Comparison of ENCODE assay signal across 19 cellular contexts in the genomic region with DNA sequence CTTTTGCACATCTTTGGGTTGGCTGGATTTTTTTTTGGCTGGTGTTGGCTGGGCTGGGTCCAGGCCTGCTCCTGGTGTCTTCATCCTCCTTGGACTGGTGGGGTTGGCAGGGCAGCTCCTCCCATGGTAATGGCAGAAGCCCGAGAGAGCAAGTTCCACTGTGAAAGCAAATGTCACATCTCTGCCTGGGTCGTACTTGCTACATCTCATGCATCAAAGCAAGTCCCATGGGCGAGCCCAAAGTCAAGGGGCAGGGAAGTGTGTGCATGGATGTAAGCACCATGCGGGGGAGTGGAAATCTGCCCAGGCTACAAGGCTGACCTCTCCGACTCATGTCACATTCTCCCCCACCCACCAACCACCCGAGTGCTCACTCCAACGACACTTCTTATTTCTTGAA. TPM values are rescaled to one million over a fixed set of nuclear protein-coding genes. Genes with fewer than 3 reads are reported as not detected.
A peak's percentile ranks its signal among the peaks of the same experiment; 100 is the strongest.
DNase-seq lines count a peak whose midpoint lies in the region; ATAC-seq and TF ChIP-seq lines count a peak whose summit lies in the region.
"Had no signal": no experiment of that assay in that cellular context is flagged by ENCODE, and none has a peak within 500 bp of the region (broad histone marks: within the 10 kb centered on the region; RNA-seq: fewer than 3 reads in every experiment).

No MANE protein-coding gene starts in this region.

- no peaks in the 10 kb centered on the region for H3K4me1 ChIP-seq in spleen
- H3K4me1 ChIP-seq: BE2C, BLaER1, Caco-2 had no signal

- DNase-seq in islet precursor cell (peak; percentile 41), mesenteric fat pad (ENCODE audit: low spot score) (peak; percentile 76), spleen (peak; percentile 45), NCI-H146 treated with DMSO at 0.1 percent for 48 hours (lab: John Stamatoyannopoulos, UW; ENCODE audit: unreplicated experiment) (no peak), CD1c-positive myeloid dendritic cell (ENCODE audit: extremely low spot score) (no peak)
- DNase-seq: 8988T; ACHN; BE2C; C1 segment of cervical spinal cord; Caco-2; Calu3; CD4-positive, alpha-beta T cell; CD8-positive, alpha-beta T cell; DMS79 treated with DMSO at 0.1 percent for 48 hours; GF-D8 had no signal

- WGBS in spleen, 5 donors = 80 to 95% (median 87%) methylated on average over 7 of the region's 7 CpGs

- peaks cover 0 to 25% (median 4%) of the 10 kb centered on the region in 7 donors for H3K27me3 ChIP-seq in spleen (replicated peaks in 1 of 7)
- H3K27me3 ChIP-seq: BLaER1 had no signal

- H3K9me3 ChIP-seq in spleen = peaks cover 0 to 3% (median 0%) of the 10 kb centered on the region in 8 donors
- H3K9me3 ChIP-seq: BE2C, Caco-2 had no signal

- no peak for TF ChIP-seq CTCF in spleen (IDR thresholded peaks at IDR 0.05 in 8 of 11, conservative IDR thresholded peaks at IDR 0.05 in 3 of 11)

- H3K4me3 ChIP-seq in spleen = no peak overlapping the region
- H3K4me3 ChIP-seq: BLaER1 had no signal

- H3K27ac ChIP-seq in spleen = no peak overlapping the region
- H3K27ac ChIP-seq: BLaER1 had no signal

- no peaks in the 10 kb centered on the region for H3K36me3 ChIP-seq in spleen
- H3K36me3 ChIP-seq: BE2C, BLaER1 had no signal

- intact Hi-C loops in spleen (cut with DNase I; ENCODE audit: low total_unique reads) = loop anchor here (10.0 kb wide), 1 partner anchor 503 kb away; no protein-coding TSS in a partner anchor

- no peak for TF ChIP-seq POLR2A in spleen (IDR thresholded peaks at IDR 0.05)

- no peak for ATAC-seq in GM19397 (IDR thresholded peaks at IDR 0.05; ENCODE audit: unreplicated experiment)
- ATAC-seq: CD8-positive, alpha-beta T cell had no signal

RNA-seq across cellular contexts. Expression of gene NKX2-5, which starts 26.7 kb away (rescaled TPM):
- total RNA-seq in mesenteric fat pad (not detected), spleen (10 to 100 TPM; 17.3 to 42.3 (median 28.9) TPM)
- 10 to 100 TPM in 2 of 3 donors, 1 to 10 TPM in 1; 9.4 to 21.6 (median 13.9) TPM for polyA plus RNA-seq in spleen
- total RNA-seq: Caco-2; Calu3; CD4-positive, alpha-beta T cell; CD8-positive, alpha-beta T cell had no signal
- polyA plus RNA-seq: AG04450, CD14-positive monocyte had no signal

Comparison
In these comparisons a context has a peak if more than half of its experiments do, and no peak if none do; other contexts are left out.
1. DNase-seq: peak in islet precursor cell (single experiment), mesenteric fat pad (single experiment) and spleen (single experiment); none in NCI-H146 treated with DMSO at 0.1 percent for 48 hours (single experiment) and CD1c-positive myeloid dendritic cell (single experiment).
2. RNA of gene NKX2-5, which starts 26.7 kb away (total RNA-seq): 17.3 to 42.3 TPM in spleen; not detected in mesenteric fat pad (single experiment); every median in the first group is over 10 times any median in the second.